17 cellular contexts compared by ENCODE assay signal in genomic region chr19:3838661-3839060, GRCh38. TPM values are rescaled to one million over a fixed set of nuclear protein-coding genes. Genes with fewer than 3 reads are reported as not detected.
DNase-seq lines count a peak whose midpoint lies in the region; ATAC-seq, FAIRE-seq and TF ChIP-seq lines count a peak whose summit lies in the region.
"Had no signal": no experiment of that assay in that cellular context is flagged by ENCODE, and none has a peak within 500 bp of the region (broad histone marks: within the 10 kb centered on the region; RNA-seq: fewer than 3 reads in every experiment).

No MANE protein-coding gene starts in this region.

- DNase-seq in LHCN-M2 (ENCODE audit: low read depth) (peak; percentile 23), K562 (ENCODE audit: extremely low read depth in 1 of 4, low spot score in 3 of 4) (no peak), neural progenitor cell (ENCODE audit: low spot score) (no peak), DMS153 treated with DMSO at 0.1 percent for 48 hours (lab: John Stamatoyannopoulos, UW; ENCODE audit: unreplicated experiment) (no peak), RCC 7860 (ENCODE audit: low spot score) (no peak)
- DNase-seq in stimulated activated effector memory CD8-positive, alpha-beta T cell treated with anti-CD3 and anti-CD28 coated beads, Interleukin-12 subunit alpha, Interleukin-12 subunit beta, amount 100 ng/mL, for 72 hours (ENCODE audit: low spot score in 2 of 2) = no peak
- DNase-seq in activated effector memory CD4-positive, alpha-beta T cell treated with anti-CD3 and anti-CD28 coated beads, Interleukin-2, amount 50 U/mL, for 16 hours = no peak
- DNase-seq: AML-193; Caco-2; CD8-positive, alpha-beta memory T cell had no signal

- no peaks in the 10 kb centered on the region for H4K20me1 ChIP-seq in K562 (replicated peaks; ENCODE audit: control insufficient read depth, insufficient read depth, low read length)
- H4K20me1 ChIP-seq in neural progenitor cell (ENCODE audit: low read depth) = no peaks in the 10 kb centered on the region
- H4K20me1 ChIP-seq: BLaER1 had no signal

- H3K79me2 ChIP-seq in K562 (ENCODE audit: control insufficient read depth, insufficient read depth, low read length) (no peaks in the 10 kb centered on the region), neural progenitor cell (ENCODE audit: low read depth) (no peaks in the 10 kb centered on the region)

- H3K36me3 ChIP-seq in K562 (ENCODE audit: control insufficient read depth, insufficient read depth, low read length) (no peaks in the 10 kb centered on the region), neural progenitor cell (no peaks in the 10 kb centered on the region)
- H3K36me3 ChIP-seq: BLaER1, HAP-1 had no signal

- intact Hi-C loops in K562 (cut with micrococcal nuclease) = no loop called here

- peaks cover 12% of the 10 kb centered on the region for H3K9me3 ChIP-seq in K562 (replicated peaks; ENCODE audit: control insufficient read depth, insufficient read depth, low read depth, low read length)
- H3K9me3 ChIP-seq in neural progenitor cell (ENCODE audit: low read depth) = no peaks in the 10 kb centered on the region
- H3K9me3 ChIP-seq: A549, Caco-2 had no signal

- BruUV-seq in K562 (replicated peaks; lab: Mats Ljungman, UMichigan) = no TSS peak

- H3K9me3 Mint-ChIP-seq in neural progenitor cell = peaks cover 9% of the 10 kb centered on the region
- H3K9me3 Mint-ChIP-seq in stimulated activated effector memory CD8-positive, alpha-beta T cell treated with anti-CD3 and anti-CD28 coated beads, Interleukin-12 subunit alpha, Interleukin-12 subunit beta, amount 100 ng/mL, for 72 hours = no peaks in the 10 kb centered on the region
- H3K9me3 Mint-ChIP-seq: CD8-positive, alpha-beta memory T cell had no signal

- H3K27me3 Mint-ChIP-seq in neural progenitor cell (ENCODE audit: insufficient read depth, low read depth) = peaks cover 4% of the 10 kb centered on the region
- H3K27me3 Mint-ChIP-seq: CD8-positive, alpha-beta memory T cell had no signal

- CTCF ChIA-PET in K562 (lab: Yijun Ruan, JAX; ENCODE audit: low intra/inter-chr PET ratio) = no interaction called here

- in situ Hi-C loops in K562 (cut with MboI) = no loop called here

- H3K9ac ChIP-seq in K562 (ENCODE audit: insufficient read depth in 1 of 2, low read depth in 2 of 2, low read length in 2 of 2) = 0 out of 4 replicates have a peak overlapping the region, but pooled peaks of 1 of the 2 experiments have one; percentile 31
- no peak overlapping the region for H3K9ac ChIP-seq in neural progenitor cell
- H3K9ac ChIP-seq: BLaER1 had no signal

- FAIRE-seq in K562 (lab: Jason Lieb, UNC) = no peak
- no peak for FAIRE-seq in RCC 7860 (lab: Jason Lieb, UNC)
- FAIRE-seq: A549 had no signal

- TF ChIP-seq RAD21 in K562 (CRISPR knock-in tag; conservative IDR thresholded peaks at IDR 0.05 in 1 of 2, IDR thresholded peaks at IDR 0.05 in 1 of 2) = no peak

- no peak overlapping the region for H2AFZ ChIP-seq in K562 (ENCODE audit: low read depth, low read length)
- H2AFZ ChIP-seq in neural progenitor cell (replicated peaks) = no peak overlapping the region
- H2AFZ ChIP-seq: GM23338 had no signal

- ATAC-seq in K562 = no peak
- no peak for ATAC-seq in stimulated activated effector memory CD8-positive, alpha-beta T cell treated with anti-CD3 and anti-CD28 coated beads, Interleukin-12 subunit alpha, Interleukin-12 subunit beta, amount 100 ng/mL, for 72 hours
- ATAC-seq: GM23338 had no signal

- H3K27ac ChIP-seq in K562 (ENCODE audit: extremely low read depth, low read depth, low read length) = no peak overlapping the region
- no peak overlapping the region for H3K27ac ChIP-seq in neural progenitor cell
- H3K27ac ChIP-seq: A549, BLaER1 had no signal

- no peak for TF ChIP-seq EP300 in K562 (IDR thresholded peaks at IDR 0.05; ENCODE audit: low read length)

- H3K27me3 ChIP-seq in K562 (ENCODE audit: control insufficient read depth in 2 of 2, insufficient read depth in 2 of 2, low read length in 2 of 2) = peaks cover 0 to 22% of the 10 kb centered on the region in 2 experiments; a peak in 3 of 5 replicates
- H3K27me3 ChIP-seq in neural progenitor cell = no peaks in the 10 kb centered on the region
- H3K27me3 ChIP-seq: BLaER1 had no signal

- peak overlapping the region; percentile 4 for H3K27ac Mint-ChIP-seq in neural progenitor cell
- peak overlapping the region; percentile 26 for H3K27ac Mint-ChIP-seq in stimulated activated effector memory CD8-positive, alpha-beta T cell treated with anti-CD3 and anti-CD28 coated beads, Interleukin-12 subunit alpha, Interleukin-12 subunit beta, amount 100 ng/mL, for 72 hours
- H3K27ac Mint-ChIP-seq: CD8-positive, alpha-beta memory T cell; GM23338; IgD-negative memory B cell had no signal

- peaks cover 9% of the 10 kb centered on the region for H3K4me1 Mint-ChIP-seq in neural progenitor cell
- H3K4me1 Mint-ChIP-seq in stimulated activated effector memory CD8-positive, alpha-beta T cell treated with anti-CD3 and anti-CD28 coated beads, Interleukin-12 subunit alpha, Interleukin-12 subunit beta, amount 100 ng/mL, for 72 hours = no peaks in the 10 kb centered on the region
- H3K4me1 Mint-ChIP-seq: GM23338, IgD-negative memory B cell had no signal

- H3K4me3 Mint-ChIP-seq in neural progenitor cell = no peak overlapping the region
- H3K4me3 Mint-ChIP-seq in stimulated activated effector memory CD8-positive, alpha-beta T cell treated with anti-CD3 and anti-CD28 coated beads, Interleukin-12 subunit alpha, Interleukin-12 subunit beta, amount 100 ng/mL, for 72 hours = no peak overlapping the region
- H3K4me3 Mint-ChIP-seq: CD8-positive, alpha-beta memory T cell; GM23338; IgD-negative memory B cell had no signal

- H3K4me2 ChIP-seq in K562 (ENCODE audit: insufficient read depth, low read length) (no peak overlapping the region), neural progenitor cell (no peak overlapping the region)
- H3K4me2 ChIP-seq: A549, BLaER1, GM23338 had no signal

- H3K4me3 ChIP-seq in K562 (no peak overlapping the region), neural progenitor cell (no peak overlapping the region)
- H3K4me3 ChIP-seq: A549, BLaER1, GM23338, HAP-1 had no signal

- no peaks in the 10 kb centered on the region for H3K36me3 Mint-ChIP-seq in neural progenitor cell
- H3K36me3 Mint-ChIP-seq in stimulated activated effector memory CD8-positive, alpha-beta T cell treated with anti-CD3 and anti-CD28 coated beads, Interleukin-12 subunit alpha, Interleukin-12 subunit beta, amount 100 ng/mL, for 72 hours = no peaks in the 10 kb centered on the region
- H3K36me3 Mint-ChIP-seq: CD8-positive, alpha-beta memory T cell; IgD-negative memory B cell had no signal

- WGBS in K562 (ENCODE audit: insufficient coverage, low coverage, missing lambda C conversion rate) = 26% methylated on average over 12 of the region's 13 CpGs

- no peak for TF ChIP-seq POLR2A in K562 (conservative IDR thresholded peaks at IDR 0.05)

- H3K4me1 ChIP-seq in K562 (replicated peaks in 1 of 2; ENCODE audit: control insufficient read depth in 2 of 2, insufficient read depth in 2 of 2, low read length in 2 of 2) = peaks cover 8 to 24% of the 10 kb centered on the region in 2 experiments
- no peaks in the 10 kb centered on the region for H3K4me1 ChIP-seq in neural progenitor cell
- H3K4me1 ChIP-seq: A549, Caco-2, HAP-1 had no signal

- no peaks in the 10 kb centered on the region for H3K9me1 ChIP-seq in K562 (ENCODE audit: control insufficient read depth, insufficient read depth, low read length)

- H3F3A ChIP-seq in neural progenitor cell (ENCODE audit: low read depth) = peaks cover 8% of the 10 kb centered on the region

- TF ChIP-seq CTCF in K562 (IDR thresholded peaks at IDR 0.05 in 2 of 3, conservative IDR thresholded peaks at IDR 0.05 in 1 of 3; ENCODE audit: insufficient read depth in 2 of 3, low read depth in 1 of 3, low read length in 3 of 3) (no peak), neural progenitor cell (IDR thresholded peaks at IDR 0.05) (no peak)

- POLR2A ChIA-PET in K562 (lab: Yijun Ruan, JAX) = interaction anchor here (0.7 kb wide), 1 partner anchor 195 kb away, joined by 4 read pairs; no protein-coding TSS in a partner anchor

RNA-seq across cellular contexts. Expression of gene ZFR2, which starts 30.2 kb away (rescaled TPM):
- total RNA-seq in LHCN-M2 (2014; rRNA removed) (not detected in 2 replicates), K562 (2014; rRNA removed) (0.33 and 0.59 TPM in 2 replicates), K562 (2014; rRNA removed; fragmentation: Illumina TruSeq; extraction: Trizol) (not detected in 2 replicates), K562 (2015; rRNA removed; fragmentation: Illumina TruSeq; extraction: Trizol) (not detected in 2 replicates), K562 (2021) (not detected in 2 replicates), neural progenitor cell (ENCODE audit: low replicate concordance) (8.9 and 20.4 TPM in 2 replicates)
- not detected for polyA plus RNA-seq in LHCN-M2 (2012)
- 0.09 and 0.14 TPM in 2 replicates for total RNA-seq in K562 (2011; cell fraction: chromatin; rRNA removed; ENCODE audit: low replicate concordance)
- 0.26 TPM in 1 of 2 replicates, not detected in the other for total RNA-seq in K562 (2011; cell fraction: nucleolus; rRNA removed)
- 0.38 TPM in 1 of 2 replicates, not detected in the other for total RNA-seq in K562 (2011; cell fraction: nucleoplasm; rRNA removed)
- polyA plus RNA-seq in K562 (2011; rRNA removed) (0.03 and 0.04 TPM in 2 replicates), K562 (2014; fragmentation: Illumina TruSeq; extraction: Trizol) (not detected in 2 replicates), K562 (2014; fragmentation: Nextera tagmentation; extraction: Ambion mirVana) (under 1 TPM in 1 of 2 experiments, not detected in 1; 0.07 TPM), K562 (2014; rRNA removed) (not detected in 2 replicates)
- polyA plus RNA-seq in K562 (2011; cell fraction: cytosol; rRNA removed) = 0.19 and 0.22 TPM in 2 replicates
- polyA plus RNA-seq in K562 (2011; cell fraction: nucleus; rRNA removed) = 0.08 and 0.21 TPM in 2 replicates
- 0.04 and 0.17 TPM in 2 replicates for polyA plus RNA-seq in K562 (2012)
- polyA minus RNA-seq in K562 (2011; rRNA and poly(A)+ RNA removed) = not detected in 2 replicates
- polyA minus RNA-seq in K562 (2011; cell fraction: cytosol; rRNA and poly(A)+ RNA removed) = not detected in 2 replicates
- polyA minus RNA-seq in K562 (2011; cell fraction: nucleus; rRNA and poly(A)+ RNA removed) = 0.13 TPM in 1 of 2 replicates, not detected in the other
- total RNA-seq: Caco-2, HT-29 had no signal
- polyA plus RNA-seq: AG04450 had no signal

RNA-seq across cellular contexts. Expression of gene ATCAY, which starts 41.8 kb away (rescaled TPM):
- total RNA-seq in LHCN-M2 (2014; rRNA removed) (0.06 TPM in 1 of 2 replicates, not detected in the other), K562 (2014; rRNA removed) (not detected in 2 replicates), K562 (2014; rRNA removed; fragmentation: Illumina TruSeq; extraction: Trizol) (not detected in 2 replicates), K562 (2015; rRNA removed; fragmentation: Illumina TruSeq; extraction: Trizol) (not detected in 2 replicates), K562 (2021) (0.07 TPM in 1 of 2 replicates, not detected in the other), neural progenitor cell (ENCODE audit: low replicate concordance) (15.8 and 23.9 TPM in 2 replicates)
- polyA plus RNA-seq in LHCN-M2 (2012) = 0.04 TPM
- total RNA-seq in K562 (2011; cell fraction: chromatin; rRNA removed; ENCODE audit: low replicate concordance) = not detected in 2 replicates
- not detected in 2 replicates for total RNA-seq in K562 (2011; cell fraction: nucleolus; rRNA removed)
- total RNA-seq in K562 (2011; cell fraction: nucleoplasm; rRNA removed) = 0.08 TPM in 1 of 2 replicates, not detected in the other
- polyA plus RNA-seq in K562 (2011; rRNA removed) (not detected in 2 replicates), K562 (2014; fragmentation: Illumina TruSeq; extraction: Trizol) (not detected in 2 replicates), K562 (2014; fragmentation: Nextera tagmentation; extraction: Ambion mirVana) (not detected), K562 (2014; rRNA removed) (not detected in 2 replicates)
- 0.04 TPM in 1 of 2 replicates, not detected in the other for polyA plus RNA-seq in K562 (2011; cell fraction: cytosol; rRNA removed)
- not detected in 2 replicates for polyA plus RNA-seq in K562 (2011; cell fraction: nucleus; rRNA removed)
- not detected in 2 replicates for polyA plus RNA-seq in K562 (2012)
- polyA minus RNA-seq in K562 (2011; rRNA and poly(A)+ RNA removed) = not detected in 2 replicates
- not detected in 2 replicates for polyA minus RNA-seq in K562 (2011; cell fraction: cytosol; rRNA and poly(A)+ RNA removed)
- not detected in 2 replicates for polyA minus RNA-seq in K562 (2011; cell fraction: nucleus; rRNA and poly(A)+ RNA removed)
- total RNA-seq: Caco-2; CD8-positive, alpha-beta memory T cell; HT-29 had no signal
- polyA plus RNA-seq: CD8-positive, alpha-beta memory T cell; IgD-negative memory B cell had no signal

RNA-seq across cellular contexts. Expression of gene MATK, which starts 52.5 kb away (rescaled TPM):
- total RNA-seq in LHCN-M2 (2014; rRNA removed) (not detected in 2 replicates), K562 (2014; rRNA removed) (41.2 and 57.1 TPM in 2 replicates), K562 (2014; rRNA removed; fragmentation: Illumina TruSeq; extraction: Trizol) (6.1 and 8.4 TPM in 2 replicates), K562 (2015; rRNA removed; fragmentation: Illumina TruSeq; extraction: Trizol) (21.4 and 23.2 TPM in 2 replicates), K562 (2021) (41.5 and 45.3 TPM in 2 replicates), neural progenitor cell (ENCODE audit: low replicate concordance) (2.4 and 2.8 TPM in 2 replicates)
- polyA plus RNA-seq in LHCN-M2 (2012) = 0.12 TPM
- 11.1 and 55.0 TPM in 2 replicates for total RNA-seq in K562 (2011; cell fraction: chromatin; rRNA removed; ENCODE audit: low replicate concordance)
- total RNA-seq in K562 (2011; cell fraction: nucleolus; rRNA removed) = 38.4 and 53.0 TPM in 2 replicates
- total RNA-seq in K562 (2011; cell fraction: nucleoplasm; rRNA removed) = 22.6 and 29.8 TPM in 2 replicates
- polyA plus RNA-seq in K562 (2011; rRNA removed) (31.1 and 32.8 TPM in 2 replicates), K562 (2014; fragmentation: Illumina TruSeq; extraction: Trizol) (10.8 and 15.7 TPM in 2 replicates), K562 (2014; fragmentation: Nextera tagmentation; extraction: Ambion mirVana) (under 1 TPM; 0.08 to 0.71 TPM), K562 (2014; rRNA removed) (37.5 and 37.9 TPM in 2 replicates)
- 41.1 and 137 TPM in 2 replicates for polyA plus RNA-seq in K562 (2011; cell fraction: cytosol; rRNA removed)
- polyA plus RNA-seq in K562 (2011; cell fraction: nucleus; rRNA removed) = 69.7 and 163 TPM in 2 replicates
- 26.0 and 36.8 TPM in 2 replicates for polyA plus RNA-seq in K562 (2012)
- polyA minus RNA-seq in K562 (2011; rRNA and poly(A)+ RNA removed) = 13.5 and 29.7 TPM in 2 replicates
- 38.7 and 58.7 TPM in 2 replicates for polyA minus RNA-seq in K562 (2011; cell fraction: cytosol; rRNA and poly(A)+ RNA removed)
- 26.9 and 35.3 TPM in 2 replicates for polyA minus RNA-seq in K562 (2011; cell fraction: nucleus; rRNA and poly(A)+ RNA removed)
- polyA plus RNA-seq: AG04450 had no signal

Comparison
In these comparisons a context has a peak if more than half of its experiments do, and no peak if none do; other contexts are left out.
1. RNA of gene ATCAY, which starts 41.8 kb away (total RNA-seq): 15.8 to 23.9 TPM in neural progenitor cell; 0.06 TPM in LHCN-M2 and 0.07 to 0.08 TPM in K562; every median in the first group is over 10 times any median in the second.